8 cellular contexts compared by ENCODE assay signal in genomic region chr1:206766251-206766856, GRCh38. TPM values are rescaled to one million over a fixed set of nuclear protein-coding genes. Genes with fewer than 3 reads are reported as not detected.
DNase-seq lines count a peak whose midpoint lies in the region; ATAC-seq, FAIRE-seq and TF ChIP-seq lines count a peak whose summit lies in the region.

No MANE protein-coding gene starts in this region.

- TF ChIP-seq POLR2A in GM12892 (IDR thresholded peaks at IDR 0.05; ENCODE audit: low read depth, low read length) = no peak

- ATAC-seq in HG02840 (IDR thresholded peaks at IDR 0.05; ENCODE audit: low FRiP score, unreplicated experiment) = peak; percentile 44

- DNase-seq in GM12892 (ENCODE audit: insufficient read length) = no peak
- peak; percentile 99 for DNase-seq in OCI-M1 (lab: John Stamatoyannopoulos, UW)
- peak; percentile 53 for DNase-seq in activated T-helper 9 cell treated with anti-CD3 and anti-CD28 coated beads, Interleukin-2, amount 50 U/mL, for 16 hours (ENCODE audit: low read depth)
- peak; percentile 94 for DNase-seq in iris pigment epithelial cell (ENCODE audit: low read depth)
- peak in 2 of 3 donors; percentile 36 to 42 for DNase-seq in stimulated activated CD4-positive, alpha-beta T cell treated with anti-CD3 and anti-CD28 coated beads, TNF-alpha, amount 100 ng/mL, for 48 hours (ENCODE audit: low read depth in 3 of 3)
- DNase-seq in HuH-7 (ENCODE audit: low spot score) = no peak
- no peak for DNase-seq in DMS114 treated with DMSO at 0.1 percent for 48 hours (lab: John Stamatoyannopoulos, UW; ENCODE audit: unreplicated experiment)

- FAIRE-seq in GM12892 (lab: Jason Lieb, UNC) = peak; percentile 94

RNA-seq across cellular contexts. Expression of gene IL19, which starts 4.2 kb away (rescaled TPM):
- not detected for polyA plus RNA-seq in GM12892 (2012; ENCODE audit: missing spikeins)

RNA-seq across cellular contexts. Expression of gene IL10, which starts 5.9 kb away (rescaled TPM):
- polyA plus RNA-seq in GM12892 (2012; ENCODE audit: missing spikeins) = 5.2 TPM

Comparison
In these comparisons a context has a peak if more than half of its experiments do, and no peak if none do; other contexts are left out.
1. DNase-seq: peak in OCI-M1 (single experiment), activated T-helper 9 cell treated with anti-CD3 and anti-CD28 coated beads, Interleukin-2, amount 50 U/mL, for 16 hours (single experiment), iris pigment epithelial cell (single experiment) and stimulated activated CD4-positive, alpha-beta T cell treated with anti-CD3 and anti-CD28 coated beads, TNF-alpha, amount 100 ng/mL, for 48 hours (2 of 3); none in GM12892 (single experiment), HuH-7 (single experiment) and DMS114 treated with DMSO at 0.1 percent for 48 hours (single experiment).